14 cellular contexts compared by ENCODE assay signal in the genomic region with DNA sequence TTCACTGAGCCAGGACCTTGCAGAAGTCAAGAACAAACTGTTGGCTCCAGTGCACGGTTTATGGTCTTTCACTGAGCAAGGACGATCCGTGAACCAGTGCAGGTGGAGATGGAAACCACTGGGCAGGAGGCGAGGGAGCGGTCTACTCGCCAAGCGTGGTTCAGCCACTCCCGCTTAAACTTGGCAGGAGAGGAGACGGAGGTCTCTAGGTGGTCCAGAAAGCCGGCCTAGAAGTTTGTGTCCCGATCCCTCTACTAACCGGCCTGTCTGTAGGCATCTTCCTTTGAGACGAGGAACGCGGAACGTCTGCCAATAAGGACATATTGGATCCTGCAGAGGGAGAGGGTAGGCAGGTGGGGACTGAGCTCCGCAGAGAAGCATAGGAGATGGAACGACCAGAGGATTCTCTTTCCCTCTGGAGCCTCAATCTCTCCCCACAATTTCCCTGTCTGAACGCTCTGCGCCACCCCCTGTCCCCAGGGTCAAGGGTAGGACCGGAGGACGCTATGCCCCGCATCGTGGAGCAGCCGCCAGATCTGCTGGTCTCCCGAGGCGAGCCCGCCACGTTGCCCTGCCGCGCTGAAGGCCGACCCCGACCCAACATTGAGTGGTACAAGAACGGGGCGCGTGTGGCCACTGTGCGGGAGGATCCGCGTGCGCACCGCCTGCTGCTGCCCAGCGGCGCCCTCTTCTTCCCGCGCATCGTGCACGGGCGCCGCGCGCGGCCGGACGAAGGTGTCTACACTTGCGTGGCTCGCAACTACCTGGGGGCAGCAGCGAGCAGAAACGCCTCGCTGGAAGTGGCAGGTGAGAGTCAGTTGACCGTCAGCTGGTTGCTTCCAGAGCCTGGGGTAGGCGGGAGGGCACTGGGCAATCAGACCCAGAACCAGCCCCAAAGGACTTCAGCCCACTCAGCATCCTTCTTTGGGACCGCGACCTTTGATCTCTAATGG. TPM values are rescaled to one million over a fixed set of nuclear protein-coding genes. Genes with fewer than 3 reads are reported as not detected.
DNase-seq lines count a peak whose midpoint lies in the region; ATAC-seq, FAIRE-seq and TF ChIP-seq lines count a peak whose summit lies in the region.
"Had no signal": no experiment of that assay in that cellular context is flagged by ENCODE, and none has a peak within 500 bp of the region (broad histone marks: within the 10 kb centered on the region; RNA-seq: fewer than 3 reads in every experiment).

No MANE protein-coding gene starts in this region.

- H3K4me1 Mint-ChIP-seq in CD4-positive, alpha-beta T cell (ENCODE audit: low read depth): peaks cover 47% of the 10 kb centered on the region
- H3K4me1 Mint-ChIP-seq in GM23338: peaks cover 32% of the 10 kb centered on the region

- no peak for FAIRE-seq in GM12878 (lab: Jason Lieb, UNC)
- FAIRE-seq: TTC549 had no signal

- H3K9ac ChIP-seq in GM12878 (ENCODE audit: control insufficient read depth, insufficient read depth, low read length) (no peak overlapping the region), colonic mucosa (ENCODE audit: low read depth in 2 of 2, low read length in 2 of 2) (no peak overlapping the region)

- H3K27me3 ChIP-seq in CD4-positive, alpha-beta T cell (ENCODE audit: control insufficient read depth, insufficient read depth, low read length): peaks cover 96% of the 10 kb centered on the region
- peaks cover 100% of the 10 kb centered on the region for H3K27me3 ChIP-seq in GM23338 (ENCODE audit: insufficient read depth)
- peaks cover 25 to 29% of the 10 kb centered on the region in 2 experiments for H3K27me3 ChIP-seq in GM12878 (replicated peaks in 1 of 2; ENCODE audit: control insufficient read depth in 2 of 2, insufficient read depth in 2 of 2, low read length in 1 of 2)
- peaks cover 68% of the 10 kb centered on the region for H3K27me3 ChIP-seq in colonic mucosa

- H3K9me3 Mint-ChIP-seq in CD4-positive, alpha-beta T cell: no peaks in the 10 kb centered on the region
- H3K9me3 Mint-ChIP-seq in GM23338: no peaks in the 10 kb centered on the region; the same call in 2 of the 3 replicates
- H3K9me3 Mint-ChIP-seq: memory B cell had no signal

- no peak for TF ChIP-seq RAD21 in GM12878 (IDR thresholded peaks at IDR 0.05; ENCODE audit: insufficient read depth, low read depth, low read length)

- H3K4me1 ChIP-seq in GM23338 (ENCODE audit: insufficient read depth) (peaks cover 11% of the 10 kb centered on the region; the same call in 1 of the 2 replicates), GM12878 (ENCODE audit: control insufficient read depth, insufficient read depth, low read length) (no peaks in the 10 kb centered on the region), colonic mucosa (peaks cover 11% of the 10 kb centered on the region)

- H3K9me2 ChIP-seq in GM23338 (ENCODE audit: insufficient read depth): no peaks in the 10 kb centered on the region

- in situ Hi-C loops in GM12878 (cut with MboI): no loop called here

- H4K20me1 ChIP-seq in GM23338 (replicated peaks; ENCODE audit: insufficient read depth) (peaks cover 26% of the 10 kb centered on the region), GM12878 (ENCODE audit: control insufficient read depth, insufficient read depth) (no peaks in the 10 kb centered on the region)

- no peak for TF ChIP-seq POLR2A in GM12878 (IDR thresholded peaks at IDR 0.05; ENCODE audit: low read depth, low read length)

- RAD21 ChIA-PET in GM12878 (lab: Charles Lee; ENCODE audit: unreplicated experiment): no interaction called here

- ATAC-seq in CD4-positive, alpha-beta T cell (ENCODE audit: poor library complexity): no peak
- ATAC-seq in GM23338: no peak
- no peak for ATAC-seq in GM12878
- no peak for ATAC-seq in HG03175 (IDR thresholded peaks at IDR 0.05; ENCODE audit: unreplicated experiment)
- no peak for ATAC-seq in HG02798 (IDR thresholded peaks at IDR 0.05; ENCODE audit: poor library complexity, unreplicated experiment)

- H3K36me3 ChIP-seq in GM23338 (ENCODE audit: insufficient read depth) (no peaks in the 10 kb centered on the region), GM12878 (ENCODE audit: control insufficient read depth in 2 of 2, insufficient read depth in 2 of 2, low read length in 1 of 2) (no peaks in the 10 kb centered on the region), colonic mucosa (no peaks in the 10 kb centered on the region)

- peak overlapping the region; percentile 50 for H3K4me3 Mint-ChIP-seq in CD4-positive, alpha-beta T cell
- H3K4me3 Mint-ChIP-seq in GM23338: peak overlapping the region; percentile 54
- H3K4me3 Mint-ChIP-seq: memory B cell had no signal

- 0 out of 2 replicates have a peak overlapping the region, but pooled peaks have one; percentile 59 for H2AFZ ChIP-seq in GM23338
- H2AFZ ChIP-seq in GM12878 (ENCODE audit: control insufficient read depth, low read depth, low read length): no peak overlapping the region

- intact Hi-C loops in CD4-positive, alpha-beta T cell (cut with DNase I, micrococcal nuclease): no loop called here
- intact Hi-C loops in GM12878 (cut with micrococcal nuclease; ENCODE audit: unreplicated experiment) (loop anchor here (5.0 kb wide), 1 partner anchor 466 kb away; no protein-coding TSS in a partner anchor), colonic mucosa (cut with DNase I) (no loop called here)

- no peak overlapping the region for H3K27ac Mint-ChIP-seq in CD4-positive, alpha-beta T cell
- H3K27ac Mint-ChIP-seq in GM23338: no peak overlapping the region
- H3K27ac Mint-ChIP-seq: memory B cell had no signal

- TF ChIP-seq EP300 in GM12878 (IDR thresholded peaks at IDR 0.05; ENCODE audit: borderline replicate concordance in 1 of 2, control insufficient read depth in 1 of 2, low read depth in 2 of 2, low read length in 2 of 2): no peak

- no peak overlapping the region for H3K27ac ChIP-seq in CD4-positive, alpha-beta T cell (ENCODE audit: low read depth, low read length)
- H3K27ac ChIP-seq in GM23338 (ENCODE audit: low read depth) (no peak overlapping the region), GM12878 (ENCODE audit: control insufficient read depth, insufficient read depth) (no peak overlapping the region), colonic mucosa (no peak overlapping the region)

- no peaks in the 10 kb centered on the region for H3K36me3 Mint-ChIP-seq in CD4-positive, alpha-beta T cell (ENCODE audit: low read depth)
- H3K36me3 Mint-ChIP-seq in GM23338 (ENCODE audit: low read depth): no peaks in the 10 kb centered on the region
- H3K36me3 Mint-ChIP-seq: memory B cell had no signal

- CTCF ChIA-PET in CD4-positive, alpha-beta T cell (lab: Charles Lee): interaction anchor here (1.5 kb wide), 1 partner anchor 96 kb away, joined by 3 read pairs; no protein-coding TSS in a partner anchor
- CTCF ChIA-PET in GM12878 (lab: Yijun Ruan, JAX): no interaction called here

- DNase-seq in CD4-positive, alpha-beta T cell: no peak
- DNase-seq in GM23338 (ENCODE audit: low spot score): peak; percentile 34
- no peak for DNase-seq in GM12878 (ENCODE audit: low read depth, low spot score)
- DNase-seq in mesenteric fat pad (ENCODE audit: low spot score): peak; percentile 85
- DNase-seq in colonic mucosa: no peak
- DNase-seq in GDM1 (lab: John Stamatoyannopoulos, UW): no peak
- DNase-seq: activated CD8-positive, alpha-beta memory T cell treated with anti-CD3 and anti-CD28 coated beads for 24 hours; NCI-H2171 had no signal

- no peak for TF ChIP-seq CTCF in CD4-positive, alpha-beta T cell (IDR thresholded peaks at IDR 0.05)
- peak in 1 of 2 experiments; percentile 35; a peak in 2 of 4 replicates for TF ChIP-seq CTCF in GM23338 (conservative IDR thresholded peaks at IDR 0.05; ENCODE audit: low read depth in 2 of 2)
- no peak for TF ChIP-seq CTCF in GM12878 (IDR thresholded peaks at IDR 0.05 in 2 of 3, conservative IDR thresholded peaks at IDR 0.05 in 1 of 3; ENCODE audit: control insufficient read depth in 2 of 3, extremely low read depth in 1 of 3, insufficient read depth in 1 of 3, low read depth in 3 of 3, low read length in 3 of 3)
- no peak for TF ChIP-seq CTCF in colonic mucosa (IDR thresholded peaks at IDR 0.05)

- 28% methylated on average over 53 of the region's 63 CpGs for WGBS in GM12878 (ENCODE audit: insufficient coverage, insufficient replicate concordance, low lambda C conversion rate, missing lambda C conversion rate)

- POLR2A ChIA-PET in CD4-positive, alpha-beta T cell (lab: Charles Lee): no interaction called here
- POLR2A ChIA-PET in GM12878 (lab: Charles Lee): no interaction called here

- no peaks in the 10 kb centered on the region for H3K79me2 ChIP-seq in GM23338 (replicated peaks; ENCODE audit: insufficient read depth)
- H3K79me2 ChIP-seq in GM12878 (ENCODE audit: control insufficient read depth, insufficient read depth, low read length): no peaks in the 10 kb centered on the region

- H3K9me3 ChIP-seq in CD4-positive, alpha-beta T cell (ENCODE audit: control insufficient read depth, low read length): no peaks in the 10 kb centered on the region
- H3K9me3 ChIP-seq in GM12878 (replicated peaks; ENCODE audit: control insufficient read depth, insufficient read depth, low read length) (no peaks in the 10 kb centered on the region), colonic mucosa (no peaks in the 10 kb centered on the region)

- H3F3A ChIP-seq in GM23338 (replicated peaks; ENCODE audit: low read depth): no peaks in the 10 kb centered on the region

- H3K4me3 ChIP-seq in GM23338: peak overlapping the region; percentile 38
- H3K4me3 ChIP-seq in GM12878: no peak overlapping the region
- no peak overlapping the region for H3K4me3 ChIP-seq in colonic mucosa

- H3K27me3 Mint-ChIP-seq in CD4-positive, alpha-beta T cell: peaks cover 96% of the 10 kb centered on the region
- H3K27me3 Mint-ChIP-seq in GM23338 (ENCODE audit: insufficient read depth, low read depth, poor library complexity): peaks cover 99% of the 10 kb centered on the region

- BruUV-seq in GM12878 (replicated peaks; lab: Mats Ljungman, UMichigan): no TSS peak

- SMC1A ChIA-PET in GM12878 (lab: Charles Lee; ENCODE audit: uncharacterized antibody, unreplicated experiment): no interaction called here

- peak overlapping the region; percentile 60 for H3K4me2 ChIP-seq in GM23338
- no peak overlapping the region for H3K4me2 ChIP-seq in GM12878 (ENCODE audit: control insufficient read depth, insufficient read depth)

RNA-seq across cellular contexts. Expression of a gene that starts 3.4 kb away (rescaled TPM):
- 10 to 100 TPM; 26.2 to 27.2 TPM for total RNA-seq in CD4-positive, alpha-beta T cell
- total RNA-seq in GM23338 (2014; rRNA removed; shearing (Covaris generic)): 8.0 and 17.0 TPM in 2 replicates
- polyA plus RNA-seq in GM23338 (2016; fragmentation: Nextera tagmentation; extraction: Ambion mirVana) (21.0 and 21.4 TPM in 2 replicates), GM12878 (2011; rRNA removed) (0.18 and 0.32 TPM in 2 replicates), GM12878 (2014; fragmentation: Illumina TruSeq; extraction: Trizol) (0.10 TPM in 1 of 2 replicates, not detected in the other), GM12878 (2014; fragmentation: Nextera tagmentation; extraction: Ambion mirVana) (not detected), GM12878 (2014; rRNA removed) (0.63 and 0.67 TPM in 2 replicates), GM12878 (2016; fragmentation: Nextera tagmentation; extraction: Ambion mirVana) (under 1 TPM; 0.31 to 0.63 TPM)
- total RNA-seq in GM12878 (2013; cell fraction: nucleolus; rRNA removed): 0.42 and 0.81 TPM in 2 replicates
- total RNA-seq in GM12878 (2014; rRNA removed) (0.23 and 0.65 TPM in 2 replicates), GM12878 (2014; rRNA removed; fragmentation: Illumina TruSeq; extraction: Trizol) (0.31 TPM in 1 of 2 replicates, not detected in the other), GM12878 (2021) (0.24 and 0.36 TPM in 2 replicates), mesenteric fat pad (14.8 TPM), colonic mucosa (1 to 10 TPM; 7.8 to 8.0 TPM)
- polyA plus RNA-seq in GM12878 (2011; ENCODE audit: low read depth): 0.35 TPM
- polyA plus RNA-seq in GM12878 (2011; cell fraction: cytosol; rRNA removed): 0.13 and 0.47 TPM in 2 replicates
- polyA plus RNA-seq in GM12878 (2011; cell fraction: nucleus; rRNA removed): 1.7 and 1.9 TPM in 2 replicates
- polyA plus RNA-seq in GM12878 (2012): 1.1 and 1.4 TPM in 2 replicates
- polyA minus RNA-seq in GM12878 (2011; rRNA and poly(A)+ RNA removed): not detected in 2 replicates
- polyA minus RNA-seq in GM12878 (2011; cell fraction: cytosol; rRNA and poly(A)+ RNA removed): not detected in 2 replicates
- polyA minus RNA-seq in GM12878 (2011; cell fraction: nucleus; rRNA and poly(A)+ RNA removed): 0.12 and 0.19 TPM in 2 replicates

RNA-seq across cellular contexts. Expression of a gene that starts 29.1 kb away (rescaled TPM):
- total RNA-seq in CD4-positive, alpha-beta T cell: not detected
- total RNA-seq in GM23338 (2014; rRNA removed; shearing (Covaris generic)): not detected in 2 replicates
- polyA plus RNA-seq in GM23338 (2016; fragmentation: Nextera tagmentation; extraction: Ambion mirVana) (0.28 TPM in 1 of 2 replicates, not detected in the other), GM12878 (2011; rRNA removed) (not detected in 2 replicates), GM12878 (2014; fragmentation: Illumina TruSeq; extraction: Trizol) (not detected in 2 replicates), GM12878 (2014; fragmentation: Nextera tagmentation; extraction: Ambion mirVana) (not detected), GM12878 (2014; rRNA removed) (not detected in 2 replicates), GM12878 (2016; fragmentation: Nextera tagmentation; extraction: Ambion mirVana) (not detected)
- total RNA-seq in GM12878 (2013; cell fraction: nucleolus; rRNA removed): not detected in 2 replicates
- total RNA-seq in GM12878 (2014; rRNA removed) (not detected in 2 replicates), GM12878 (2014; rRNA removed; fragmentation: Illumina TruSeq; extraction: Trizol) (not detected in 2 replicates), GM12878 (2021) (0.21 TPM in 1 of 2 replicates, not detected in the other), mesenteric fat pad (70.9 TPM), colonic mucosa (1 to 10 TPM; 4.0 to 5.0 TPM)
- not detected for polyA plus RNA-seq in GM12878 (2011; ENCODE audit: low read depth)
- polyA plus RNA-seq in GM12878 (2011; cell fraction: cytosol; rRNA removed): not detected in 2 replicates
- polyA plus RNA-seq in GM12878 (2011; cell fraction: nucleus; rRNA removed): not detected in 2 replicates
- not detected in 2 replicates for polyA plus RNA-seq in GM12878 (2012)
- not detected in 2 replicates for polyA minus RNA-seq in GM12878 (2011; rRNA and poly(A)+ RNA removed)
- not detected in 2 replicates for polyA minus RNA-seq in GM12878 (2011; cell fraction: cytosol; rRNA and poly(A)+ RNA removed)
- not detected in 2 replicates for polyA minus RNA-seq in GM12878 (2011; cell fraction: nucleus; rRNA and poly(A)+ RNA removed)
- total RNA-seq: SK-MEL-5 had no signal

RNA-seq across cellular contexts. Expression of a gene that starts 50.5 kb away (rescaled TPM):
- not detected for total RNA-seq in CD4-positive, alpha-beta T cell
- total RNA-seq in GM23338 (2014; rRNA removed; shearing (Covaris generic)): not detected in 2 replicates
- polyA plus RNA-seq in GM23338 (2016; fragmentation: Nextera tagmentation; extraction: Ambion mirVana) (not detected in 2 replicates), GM12878 (2011; rRNA removed) (not detected in 2 replicates), GM12878 (2014; fragmentation: Illumina TruSeq; extraction: Trizol) (not detected in 2 replicates), GM12878 (2014; fragmentation: Nextera tagmentation; extraction: Ambion mirVana) (not detected), GM12878 (2014; rRNA removed) (not detected in 2 replicates), GM12878 (2016; fragmentation: Nextera tagmentation; extraction: Ambion mirVana) (not detected)
- total RNA-seq in GM12878 (2013; cell fraction: nucleolus; rRNA removed): not detected in 2 replicates
- total RNA-seq in GM12878 (2014; rRNA removed) (not detected in 2 replicates), GM12878 (2014; rRNA removed; fragmentation: Illumina TruSeq; extraction: Trizol) (not detected in 2 replicates), GM12878 (2021) (not detected in 2 replicates), mesenteric fat pad (not detected), colonic mucosa (not detected)
- not detected for polyA plus RNA-seq in GM12878 (2011; ENCODE audit: low read depth)
- polyA plus RNA-seq in GM12878 (2011; cell fraction: cytosol; rRNA removed): not detected in 2 replicates
- not detected in 2 replicates for polyA plus RNA-seq in GM12878 (2011; cell fraction: nucleus; rRNA removed)
- not detected in 2 replicates for polyA plus RNA-seq in GM12878 (2012)
- not detected in 2 replicates for polyA minus RNA-seq in GM12878 (2011; rRNA and poly(A)+ RNA removed)
- polyA minus RNA-seq in GM12878 (2011; cell fraction: cytosol; rRNA and poly(A)+ RNA removed): not detected in 2 replicates
- polyA minus RNA-seq in GM12878 (2011; cell fraction: nucleus; rRNA and poly(A)+ RNA removed): not detected in 2 replicates
- total RNA-seq: dermis blood vessel endothelial cell, SK-MEL-5 had no signal

Comparison
In these comparisons a context has a peak if more than half of its experiments do, and no peak if none do; other contexts are left out.
1. DNase-seq: peak in GM23338 (single experiment) and mesenteric fat pad (single experiment); none in CD4-positive, alpha-beta T cell (0 of 10), GM12878 (single experiment), colonic mucosa (single experiment) and GDM1 (single experiment).
2. RNA of a gene that starts 29.1 kb away (total RNA-seq): 70.9 TPM in mesenteric fat pad (single experiment); 4.0 to 5.0 TPM in colonic mucosa, not detected in CD4-positive, alpha-beta T cell, not detected in GM23338 and 0.21 TPM in GM12878; every median in the first group is over 10 times any median in the second.